ENCODE assay signal across 17 cellular contexts in genomic region chr12:95837240-95838038, GRCh38. TPM values are rescaled to one million over a fixed set of nuclear protein-coding genes. Genes with fewer than 3 reads are reported as not detected.
DNase-seq lines count a peak whose midpoint lies in the region; ATAC-seq and TF ChIP-seq lines count a peak whose summit lies in the region.
"Had no signal": no experiment of that assay in that cellular context is flagged by ENCODE, and none has a peak within 500 bp of the region (broad histone marks: within the 10 kb centered on the region; RNA-seq: fewer than 3 reads in every experiment).

No MANE protein-coding gene starts in this region.

- no peak for TF ChIP-seq POLR2A in HCT116 (IDR thresholded peaks at IDR 0.05; ENCODE audit: borderline replicate concordance, extremely low read depth, insufficient read depth, insufficient read length)

- H3K4me2 ChIP-seq in HCT116 (ENCODE audit: low read length) (peak overlapping the region; percentile 27), mesendoderm (ENCODE audit: low read length) (no peak overlapping the region)

- TF ChIP-seq RAD21 in HCT116 (IDR thresholded peaks at IDR 0.05; ENCODE audit: low read depth): no peak

- no peaks in the 10 kb centered on the region for H3K9me3 Mint-ChIP-seq in natural killer cell
- H3K9me3 Mint-ChIP-seq in T-helper 2 cell treated with Interferon-gamma antibody and Interleukin-4, amounts not matched to agents 5 μg/mL and 100 μg/mL, for 36 hours: no peaks in the 10 kb centered on the region
- H3K9me3 Mint-ChIP-seq: activated CD4-positive, alpha-beta T cell treated with anti-CD3 and anti-CD28 coated beads, Interleukin-2, amount 10 ng/mL, durations not matched to agents 24 days and 14 days; activated naive CD4-positive, alpha-beta T cell treated with anti-CD3 and anti-CD28 coated beads, Interleukin-2, amount 10 ng/mL, durations not matched to agents 7 days and 5 days; stimulated activated naive B cell treated with anti-CD40 and anti-IgM and Interleukin-4, amounts not matched to agents 10 μg/mL and 1 μg/mL and 100 μg/mL, for 72 hours had no signal

- H3K27me3 Mint-ChIP-seq in natural killer cell (ENCODE audit: low read depth in 2 of 2): peaks cover 15 to 18% of the 10 kb centered on the region in 2 donors
- H3K27me3 Mint-ChIP-seq in T-helper 2 cell treated with Interferon-gamma antibody and Interleukin-4, amounts not matched to agents 5 μg/mL and 100 μg/mL, for 36 hours (ENCODE audit: low read depth): peaks cover 28% of the 10 kb centered on the region

- no peak overlapping the region for H3K27ac Mint-ChIP-seq in natural killer cell
- no peak overlapping the region for H3K27ac Mint-ChIP-seq in T-helper 2 cell treated with Interferon-gamma antibody and Interleukin-4, amounts not matched to agents 5 μg/mL and 100 μg/mL, for 36 hours
- H3K27ac Mint-ChIP-seq: activated CD4-positive, alpha-beta T cell treated with anti-CD3 and anti-CD28 coated beads, Interleukin-2, amount 10 ng/mL, durations not matched to agents 24 days and 14 days; activated naive CD4-positive, alpha-beta T cell treated with anti-CD3 and anti-CD28 coated beads, Interleukin-2, amount 10 ng/mL, durations not matched to agents 7 days and 5 days; stimulated activated naive B cell treated with anti-CD40 and anti-IgM and Interleukin-4, amounts not matched to agents 10 μg/mL and 1 μg/mL and 100 μg/mL, for 72 hours had no signal

- POLR2A ChIA-PET in HCT116 (lab: Charles Lee): no interaction called here

- no peaks in the 10 kb centered on the region for H3K9me3 ChIP-seq in HCT116 (ENCODE audit: control insufficient read depth in 1 of 2, insufficient read depth in 1 of 2, low read depth in 1 of 2, low read length in 2 of 2)
- no peaks in the 10 kb centered on the region for H3K9me3 ChIP-seq in lower lobe of right lung
- H3K9me3 ChIP-seq: esophagus squamous epithelium had no signal

- H2AFZ ChIP-seq in ACC112 (ENCODE audit: low read length, unreplicated experiment): no peak overlapping the region
- H2AFZ ChIP-seq in HCT116 (ENCODE audit: low read depth, low read length, poor library complexity, severe bottlenecking): no peak overlapping the region

- no peaks in the 10 kb centered on the region for H3K36me3 Mint-ChIP-seq in natural killer cell
- no peaks in the 10 kb centered on the region for H3K36me3 Mint-ChIP-seq in T-helper 2 cell treated with Interferon-gamma antibody and Interleukin-4, amounts not matched to agents 5 μg/mL and 100 μg/mL, for 36 hours (ENCODE audit: low read depth)
- H3K36me3 Mint-ChIP-seq: activated naive CD4-positive, alpha-beta T cell treated with anti-CD3 and anti-CD28 coated beads, Interleukin-2, amount 10 ng/mL, durations not matched to agents 7 days and 5 days; stimulated activated naive B cell treated with anti-CD40 and anti-IgM and Interleukin-4, amounts not matched to agents 10 μg/mL and 1 μg/mL and 100 μg/mL, for 72 hours had no signal

- no peak overlapping the region for H3K4me3 Mint-ChIP-seq in natural killer cell
- no peak overlapping the region for H3K4me3 Mint-ChIP-seq in T-helper 2 cell treated with Interferon-gamma antibody and Interleukin-4, amounts not matched to agents 5 μg/mL and 100 μg/mL, for 36 hours
- H3K4me3 Mint-ChIP-seq: activated CD4-positive, alpha-beta T cell treated with anti-CD3 and anti-CD28 coated beads, Interleukin-2, amount 10 ng/mL, durations not matched to agents 24 days and 14 days; activated naive CD4-positive, alpha-beta T cell treated with anti-CD3 and anti-CD28 coated beads, Interleukin-2, amount 10 ng/mL, durations not matched to agents 7 days and 5 days; stimulated activated naive B cell treated with anti-CD40 and anti-IgM and Interleukin-4, amounts not matched to agents 10 μg/mL and 1 μg/mL and 100 μg/mL, for 72 hours had no signal

- H3K18ac ChIP-seq in mesendoderm (ENCODE audit: low read length): no peak overlapping the region

- H3K4ac ChIP-seq in mesendoderm (ENCODE audit: low read depth, low read length): no peak overlapping the region

- H3K56ac ChIP-seq in mesendoderm (ENCODE audit: low read length): no peak overlapping the region

- no peaks in the 10 kb centered on the region for H3K36me3 ChIP-seq in ACC112 (ENCODE audit: insufficient read depth, low read length)
- H3K36me3 ChIP-seq in HCT116 (ENCODE audit: control insufficient read depth in 1 of 2, insufficient read depth in 2 of 2, low read length in 2 of 2): no peaks in the 10 kb centered on the region
- no peaks in the 10 kb centered on the region for H3K36me3 ChIP-seq in lower lobe of right lung
- no peaks in the 10 kb centered on the region for H3K36me3 ChIP-seq in mesendoderm (ENCODE audit: control insufficient read depth, insufficient read depth, low read length)
- H3K36me3 ChIP-seq: esophagus squamous epithelium had no signal

- no peaks in the 10 kb centered on the region for H4K20me1 ChIP-seq in HCT116 (ENCODE audit: insufficient read depth)

- CTCF ChIA-PET in HCT116 (lab: Charles Lee): no interaction called here

- no peaks in the 10 kb centered on the region for H3K79me1 ChIP-seq in mesendoderm (ENCODE audit: low read length)

- ATAC-seq in HCT116: peak; percentile 64
- peak; percentile 38 to 59 for ATAC-seq in lower lobe of right lung
- ATAC-seq in natural killer cell: no peak
- ATAC-seq: stimulated activated naive B cell treated with anti-CD40 and anti-IgM and Interleukin-4, amounts not matched to agents 10 μg/mL and 1 μg/mL and 100 μg/mL, for 72 hours had no signal

- H2BK120ac ChIP-seq in mesendoderm (ENCODE audit: low read depth, low read length): no peak overlapping the region

- no peak for DNase-seq in HCT116 (ENCODE audit: low read depth, low spot score)
- no peak for DNase-seq in astrocyte of the cerebellum (ENCODE audit: low read depth)
- DNase-seq in lower lobe of right lung: no peak
- DNase-seq in natural killer cell: no peak
- no peak for DNase-seq in T-helper 2 cell treated with Interferon-gamma antibody and Interleukin-4, amounts not matched to agents 5 μg/mL and 100 μg/mL, for 36 hours (ENCODE audit: low spot score)
- no peak for DNase-seq in nucleus accumbens (lab: John Stamatoyannopoulos, UW)
- no peak for DNase-seq in mesendoderm
- DNase-seq: activated CD4-positive, alpha-beta T cell treated with anti-CD3 and anti-CD28 coated beads, Interleukin-2, amount 10 ng/mL, durations not matched to agents 24 days and 14 days; activated naive CD4-positive, alpha-beta T cell treated with anti-CD3 and anti-CD28 coated beads, Interleukin-2, amount 10 ng/mL, durations not matched to agents 7 days and 5 days; activated T-cell treated with anti-CD3 and anti-CD28 coated beads for 4 hours; dorsolateral prefrontal cortex; esophagus squamous epithelium; hippocampal formation; posterior cingulate gyrus; SIG-M5; stimulated activated naive B cell treated with anti-CD40 and anti-IgM and Interleukin-4, amounts not matched to agents 10 μg/mL and 1 μg/mL and 100 μg/mL, for 72 hours had no signal

- H3K4me3 ChIP-seq in ACC112 (ENCODE audit: low read depth, low read length) (peak overlapping the region; percentile 17; the same call in 1 of the 2 replicates), HCT116 (replicated peaks in 1 of 2; ENCODE audit: low read depth in 1 of 2, low read length in 2 of 2) (no peak overlapping the region), astrocyte of the cerebellum (ENCODE audit: low read depth, low read length) (peak overlapping the region; percentile 9), lower lobe of right lung (peak overlapping the region; percentile 25), mesendoderm (ENCODE audit: low read length) (no peak overlapping the region)
- H3K4me3 ChIP-seq: dorsolateral prefrontal cortex had no signal

- no TSS peak for BruUV-seq in HCT116 (replicated peaks; lab: Mats Ljungman, UMichigan)

- H2BK15ac ChIP-seq in mesendoderm (replicated peaks; ENCODE audit: low read depth): no peak overlapping the region

- H3K27ac ChIP-seq in ACC112 (ENCODE audit: low read depth, low read length) (no peak overlapping the region), HCT116 (ENCODE audit: low read depth, low read length) (no peak overlapping the region), lower lobe of right lung (no peak overlapping the region), mesendoderm (ENCODE audit: low read depth, low read length) (no peak overlapping the region)
- H3K27ac ChIP-seq: dorsolateral prefrontal cortex, esophagus squamous epithelium had no signal

- intact Hi-C loops in HCT116 (cut with micrococcal nuclease): no loop called here
- intact Hi-C loops in lower lobe of right lung (cut with DNase I): no loop called here
- intact Hi-C loops in natural killer cell (cut with micrococcal nuclease): no loop called here

- no peak overlapping the region for H4K5ac ChIP-seq in mesendoderm (ENCODE audit: low read length)

- H4K8ac ChIP-seq in mesendoderm (ENCODE audit: low read depth, low read length): no peak overlapping the region

- H3K4me1 ChIP-seq in ACC112 (ENCODE audit: control insufficient read depth, insufficient read depth, low read length, unreplicated experiment) (peaks cover 19% of the 10 kb centered on the region), HCT116 (ENCODE audit: control insufficient read depth in 1 of 2, insufficient read depth in 2 of 2, low read length in 2 of 2) (peaks cover 7 to 26% of the 10 kb centered on the region in 2 experiments; a peak in 3 of 4 replicates), lower lobe of right lung (peaks cover 17% of the 10 kb centered on the region), mesendoderm (ENCODE audit: control insufficient read depth, low read depth, low read length) (no peaks in the 10 kb centered on the region)

- H3K9ac ChIP-seq in HCT116 (ENCODE audit: low read length): no peak overlapping the region
- H3K9ac ChIP-seq in mesendoderm (ENCODE audit: low read length): no peak overlapping the region

- 72% methylated on average over 2 of the region's 10 CpGs for WGBS in mesendoderm (ENCODE audit: extremely low coverage, insufficient coverage, low lambda C conversion rate)

- TF ChIP-seq CTCF in HCT116 (IDR thresholded peaks at IDR 0.05 in 2 of 3, conservative IDR thresholded peaks at IDR 0.05 in 1 of 3; ENCODE audit: borderline replicate concordance in 1 of 3, insufficient read depth in 1 of 3, low read depth in 2 of 3, low read length in 2 of 3) (no peak), astrocyte of the cerebellum (IDR thresholded peaks at IDR 0.05; ENCODE audit: low read depth, low read length, missing control alignments) (no peak), lower lobe of right lung (IDR thresholded peaks at IDR 0.05) (no peak), natural killer cell (IDR thresholded peaks at IDR 0.05) (no peak)

- H3K23ac ChIP-seq in mesendoderm (ENCODE audit: low read length): no peak overlapping the region

- RAD21 ChIA-PET in HCT116 (lab: Charles Lee; ENCODE audit: low non-redundant PET in 1 of 2, low total read pairs in 2 of 2, uncharacterized antibody in 2 of 2, unreplicated experiment in 2 of 2): no interaction called here

- in situ Hi-C loops in astrocyte of the cerebellum (cut with HindIII; ENCODE audit: low sequenced_read_pairs): no loop called here

- no peaks in the 10 kb centered on the region for H3K4me1 Mint-ChIP-seq in natural killer cell
- H3K4me1 Mint-ChIP-seq in T-helper 2 cell treated with Interferon-gamma antibody and Interleukin-4, amounts not matched to agents 5 μg/mL and 100 μg/mL, for 36 hours (ENCODE audit: low read depth): no peaks in the 10 kb centered on the region

- no peak overlapping the region for H2AK5ac ChIP-seq in mesendoderm (ENCODE audit: low read length)

- H3K79me2 ChIP-seq in ACC112 (ENCODE audit: control insufficient read depth, insufficient read depth, low read length, unreplicated experiment) (no peaks in the 10 kb centered on the region), HCT116 (ENCODE audit: insufficient read depth, low read length) (no peaks in the 10 kb centered on the region), mesendoderm (ENCODE audit: control insufficient read depth, insufficient read depth, low read length) (no peaks in the 10 kb centered on the region)

- no peak overlapping the region for H2BK5ac ChIP-seq in mesendoderm (ENCODE audit: low read length)

- no peaks in the 10 kb centered on the region for H3K9me2 ChIP-seq in HCT116 (ENCODE audit: insufficient read depth)

- H3K27me3 ChIP-seq in ACC112 (ENCODE audit: insufficient read depth, low read length) (peaks cover 12% of the 10 kb centered on the region), HCT116 (ENCODE audit: insufficient read depth, low read length) (no peaks in the 10 kb centered on the region), lower lobe of right lung (ENCODE audit: low read depth) (no peaks in the 10 kb centered on the region), mesendoderm (ENCODE audit: insufficient read depth, low read length, poor library complexity) (no peaks in the 10 kb centered on the region)

RNA-seq across cellular contexts. Expression of gene SNRPF, which starts 21.3 kb away (rescaled TPM):
- total RNA-seq in HCT116 (2021; ENCODE audit: unreplicated experiment) (56.3 TPM), lower lobe of right lung (15.2 TPM), natural killer cell (10 to 100 TPM; 22.7 to 25.3 (median 24.5) TPM)
- 77.5 and 113 TPM in 2 replicates for polyA plus RNA-seq in HCT116 (2012)
- 177 TPM for polyA plus RNA-seq in mesendoderm (2013, experiment 1 of 2)
- polyA plus RNA-seq in mesendoderm (2013, experiment 2 of 2): 171 TPM

RNA-seq across cellular contexts. Expression of gene NTN4, which starts 46.9 kb away (rescaled TPM):
- total RNA-seq in HCT116 (2021; ENCODE audit: unreplicated experiment) (4.3 TPM), lower lobe of right lung (140 TPM), natural killer cell (under 1 TPM in 1 of 3 donors, not detected in 2; 0.18 TPM)
- polyA plus RNA-seq in HCT116 (2012): 2.7 and 3.1 TPM in 2 replicates
- polyA plus RNA-seq in mesendoderm (2013, experiment 1 of 2): 0.73 TPM
- polyA plus RNA-seq in mesendoderm (2013, experiment 2 of 2): 0.70 TPM
- total RNA-seq: activated CD4-positive, alpha-beta T cell treated with anti-CD3 and anti-CD28 coated beads, Interleukin-2, amount 10 ng/mL, durations not matched to agents 24 days and 14 days had no signal

Comparison
In these comparisons a context has a peak if more than half of its experiments do, and no peak if none do; other contexts are left out.
1. H3K4me3 ChIP-seq: peak in ACC112 (single experiment), astrocyte of the cerebellum (single experiment) and lower lobe of right lung (single experiment); none in HCT116 (0 of 2) and mesendoderm (single experiment).
2. ATAC-seq: peak in HCT116 (single experiment) and lower lobe of right lung (2 of 2); none in natural killer cell (0 of 3).
3. RNA of gene NTN4, which starts 46.9 kb away (total RNA-seq): 140 TPM in lower lobe of right lung (single experiment); 4.3 TPM in HCT116 (single experiment) and 0.18 TPM in natural killer cell; every median in the first group is over 10 times any median in the second.